ENCODE assay signal across 18 cellular contexts in the genomic region with DNA sequence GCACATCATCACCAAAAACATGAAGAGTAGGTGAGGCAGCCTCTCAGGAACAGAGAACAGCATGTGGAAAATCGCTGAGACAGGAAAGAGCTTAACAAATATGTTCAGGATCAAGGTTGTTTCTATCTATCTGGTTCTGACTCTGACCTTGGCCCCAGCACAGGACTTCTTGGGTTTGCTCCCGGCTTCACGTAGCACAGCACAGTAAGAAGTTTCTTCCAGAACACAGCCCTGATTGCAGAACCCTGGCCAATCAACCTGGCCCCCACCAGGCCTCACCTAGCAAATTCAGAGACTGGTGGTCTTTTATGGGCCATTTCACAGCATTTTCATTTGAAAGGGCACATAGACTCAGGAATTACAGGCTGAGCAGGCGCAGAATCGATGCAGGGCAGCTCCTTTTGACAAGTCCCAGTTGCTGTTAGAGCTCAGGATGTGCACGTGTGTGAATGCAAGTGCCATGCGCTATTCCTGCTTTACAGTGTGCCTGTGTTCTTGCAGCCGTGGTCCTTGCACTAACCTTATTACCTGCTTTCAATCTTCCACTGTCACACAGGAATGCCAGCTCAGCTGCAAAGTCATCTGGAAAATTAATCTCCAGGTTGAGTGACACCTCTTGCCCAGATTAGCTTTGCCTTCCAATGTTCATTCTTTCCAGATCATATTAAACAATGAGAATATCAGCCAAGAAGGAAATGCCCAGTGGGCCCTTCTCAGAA.
DNase-seq lines count a peak whose midpoint lies in the region; ATAC-seq, FAIRE-seq and TF ChIP-seq lines count a peak whose summit lies in the region.
"Had no signal": no experiment of that assay in that cellular context is flagged by ENCODE, and none has a peak within 500 bp of the region (broad histone marks: within the 10 kb centered on the region; RNA-seq: fewer than 3 reads in every experiment).

No MANE protein-coding gene starts in this region.

- TF ChIP-seq RAD21 in neural cell (conservative IDR thresholded peaks at IDR 0.05), result no peak

- H3K4me3 ChIP-seq in cardiac muscle cell (no peak overlapping the region), right atrium auricular region (no peak overlapping the region), bronchial epithelial cell (ENCODE audit: low read depth, low read length) (no peak overlapping the region), neural cell (ENCODE audit: low read length) (peak overlapping the region; percentile 45), testis (no peak overlapping the region)

- H3K9me2 ChIP-seq in neural cell (ENCODE audit: insufficient read depth, low read length), result no peaks in the 10 kb centered on the region

- peak; percentile 64 for FAIRE-seq in bronchial epithelial cell (lab: Jason Lieb, UNC)
- FAIRE-seq: A204.1, G401.6 had no signal

- H3K4me2 ChIP-seq in neural cell (ENCODE audit: low read length), result no peak overlapping the region

- 49 to 52% methylated on average over 8 of the region's 8 CpGs for WGBS in testis, 2 donors

- peak overlapping the region; percentile 2 for H3K9ac ChIP-seq in neural cell (ENCODE audit: low read length)

- H3K27me3 ChIP-seq in cardiac muscle cell (no peaks in the 10 kb centered on the region), right atrium auricular region (no peaks in the 10 kb centered on the region), bronchial epithelial cell (ENCODE audit: control insufficient read depth, insufficient read depth, low read length) (no peaks in the 10 kb centered on the region), neural cell (ENCODE audit: insufficient read depth, low read depth, low read length) (no peaks in the 10 kb centered on the region), testis (no peaks in the 10 kb centered on the region)
- H3K27me3 ChIP-seq: BE2C had no signal

- no peak overlapping the region for H2AFZ ChIP-seq in neural cell (ENCODE audit: low read depth, low read length)

- H3K4me1 ChIP-seq in cardiac muscle cell (ENCODE audit: low read depth) (no peaks in the 10 kb centered on the region), right atrium auricular region (no peaks in the 10 kb centered on the region), testis (peaks cover 4% of the 10 kb centered on the region)
- H3K4me1 ChIP-seq: BE2C had no signal

- intact Hi-C loops in testis (cut with DNase I; ENCODE audit: low total_unique reads), result loop anchor here (5.0 kb wide), 1 partner anchor 729 kb away; no protein-coding TSS in a partner anchor

- ATAC-seq in stimulated activated naive CD8-positive, alpha-beta T cell treated with anti-CD3 and anti-CD28 coated beads, Interleukin-15, Interleukin-2, amounts not matched to agents 100 U/mL and 50 U/mL, for 24 hours, result no peak
- ATAC-seq: HCT116 had no signal

- no peaks in the 10 kb centered on the region for H3F3A ChIP-seq in neural cell (ENCODE audit: insufficient read depth, low read length, poor library complexity, severe bottlenecking)

- no peaks in the 10 kb centered on the region for H3K79me2 ChIP-seq in neural cell (replicated peaks; ENCODE audit: insufficient read depth, low read length)

- no peak for TF ChIP-seq POLR2A in testis (IDR thresholded peaks at IDR 0.05)

- H3K36me3 ChIP-seq in cardiac muscle cell (no peaks in the 10 kb centered on the region), right atrium auricular region (no peaks in the 10 kb centered on the region), bronchial epithelial cell (ENCODE audit: control insufficient read depth, insufficient read depth, low read length) (no peaks in the 10 kb centered on the region), neural cell (ENCODE audit: insufficient read depth, low read length) (no peaks in the 10 kb centered on the region), testis (ENCODE audit: low read depth, missing control alignments) (no peaks in the 10 kb centered on the region)
- H3K36me3 ChIP-seq: BE2C had no signal

- H3K27ac ChIP-seq in cardiac muscle cell (peak overlapping the region; percentile 20), right atrium auricular region (no peak overlapping the region), neural cell (ENCODE audit: low read length) (peak overlapping the region; percentile 74), testis (no peak overlapping the region)

- no peaks in the 10 kb centered on the region for H4K20me1 ChIP-seq in neural cell (ENCODE audit: insufficient read depth)

- H3K9me3 ChIP-seq in cardiac muscle cell (ENCODE audit: low read depth) (no peaks in the 10 kb centered on the region), right atrium auricular region (no peaks in the 10 kb centered on the region), neural cell (ENCODE audit: low read length) (no peaks in the 10 kb centered on the region), testis (no peaks in the 10 kb centered on the region)
- H3K9me3 ChIP-seq: BE2C had no signal

- peak; percentile 68 for TF ChIP-seq EP300 in neural cell (conservative IDR thresholded peaks at IDR 0.05; ENCODE audit: poor library complexity, severe bottlenecking)

- TF ChIP-seq CTCF in cardiac muscle cell (IDR thresholded peaks at IDR 0.05; ENCODE audit: low read depth, low read length) (no peak), right atrium auricular region (IDR thresholded peaks at IDR 0.05) (no peak), bronchial epithelial cell (IDR thresholded peaks at IDR 0.05; ENCODE audit: insufficient read depth, low read length, severe bottlenecking) (no peak), neural cell (IDR thresholded peaks at IDR 0.05; ENCODE audit: poor library complexity, severe bottlenecking) (no peak), testis (IDR thresholded peaks at IDR 0.05) (no peak)

- peak in 1 of 2 donors; percentile 46 for DNase-seq in cardiac muscle cell (ENCODE audit: low read depth in 1 of 2, low spot score in 1 of 2)
- no peak for DNase-seq in right atrium auricular region (ENCODE audit: low spot score)
- no peak for DNase-seq in bronchial epithelial cell (ENCODE audit: low read depth)
- peak; percentile 73 for DNase-seq in testis
- DNase-seq in activated T-cell treated with anti-CD3 and anti-CD28 coated beads for 4 hours, result no peak
- no peak for DNase-seq in stimulated activated naive CD8-positive, alpha-beta T cell treated with anti-CD3 and anti-CD28 coated beads, Interleukin-15, Interleukin-2, amounts not matched to agents 100 U/mL and 50 U/mL, for 24 hours
- DNase-seq in superior temporal gyrus (ENCODE audit: extremely low spot score), result no peak
- DNase-seq: BE2C; CD4-positive, CD25-positive, alpha-beta regulatory T cell; COR-L47; KBM-7; NCI-H1105; NCI-H2081 treated with DMSO at 0.1 percent for 48 hours; SHP77 had no signal

TF ChIP-seq in neural cell, 6 proteins besides CTCF, POLR2A, EP300 and RAD21:
- TF ChIP-seq EZH2 (IDR thresholded peaks at IDR 0.05; ENCODE audit: borderline replicate concordance, insufficient read depth, low read length, poor library complexity, severe bottlenecking), result no peak
- TF ChIP-seq, protein P1, sequence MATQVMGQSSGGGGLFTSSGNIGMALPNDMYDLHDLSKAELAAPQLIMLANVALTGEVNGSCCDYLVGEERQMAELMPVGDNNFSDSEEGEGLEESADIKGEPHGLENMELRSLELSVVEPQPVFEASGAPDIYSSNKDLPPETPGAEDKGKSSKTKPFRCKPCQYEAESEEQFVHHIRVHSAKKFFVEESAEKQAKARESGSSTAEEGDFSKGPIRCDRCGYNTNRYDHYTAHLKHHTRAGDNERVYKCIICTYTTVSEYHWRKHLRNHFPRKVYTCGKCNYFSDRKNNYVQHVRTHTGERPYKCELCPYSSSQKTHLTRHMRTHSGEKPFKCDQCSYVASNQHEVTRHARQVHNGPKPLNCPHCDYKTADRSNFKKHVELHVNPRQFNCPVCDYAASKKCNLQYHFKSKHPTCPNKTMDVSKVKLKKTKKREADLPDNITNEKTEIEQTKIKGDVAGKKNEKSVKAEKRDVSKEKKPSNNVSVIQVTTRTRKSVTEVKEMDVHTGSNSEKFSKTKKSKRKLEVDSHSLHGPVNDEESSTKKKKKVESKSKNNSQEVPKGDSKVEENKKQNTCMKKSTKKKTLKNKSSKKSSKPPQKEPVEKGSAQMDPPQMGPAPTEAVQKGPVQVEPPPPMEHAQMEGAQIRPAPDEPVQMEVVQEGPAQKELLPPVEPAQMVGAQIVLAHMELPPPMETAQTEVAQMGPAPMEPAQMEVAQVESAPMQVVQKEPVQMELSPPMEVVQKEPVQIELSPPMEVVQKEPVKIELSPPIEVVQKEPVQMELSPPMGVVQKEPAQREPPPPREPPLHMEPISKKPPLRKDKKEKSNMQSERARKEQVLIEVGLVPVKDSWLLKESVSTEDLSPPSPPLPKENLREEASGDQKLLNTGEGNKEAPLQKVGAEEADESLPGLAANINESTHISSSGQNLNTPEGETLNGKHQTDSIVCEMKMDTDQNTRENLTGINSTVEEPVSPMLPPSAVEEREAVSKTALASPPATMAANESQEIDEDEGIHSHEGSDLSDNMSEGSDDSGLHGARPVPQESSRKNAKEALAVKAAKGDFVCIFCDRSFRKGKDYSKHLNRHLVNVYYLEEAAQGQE (IDR thresholded peaks at IDR 0.05; ENCODE audit: borderline replicate concordance), result peak; percentile 88
- TF ChIP-seq MXI1 (conservative IDR thresholded peaks at IDR 0.05; ENCODE audit: poor library complexity, severe bottlenecking), result peak; percentile 27
- TF ChIP-seq POLR2AphosphoS5 (IDR thresholded peaks at IDR 0.05), result peak; percentile 75
TF ChIP-seq in neural cell: peak in this region for 3.

Comparison
In these comparisons a context has a peak if more than half of its experiments do, and no peak if none do; other contexts are left out.
1. H3K27ac ChIP-seq: peak in cardiac muscle cell (single experiment) and neural cell (single experiment); none in right atrium auricular region (0 of 2) and testis (0 of 2).